In genomic region chr17:386145-386876, GRCh38 we compare ENCODE assay signal across 8 cellular contexts. TPM values are rescaled to one million over a fixed set of nuclear protein-coding genes. Genes with fewer than 3 reads are reported as not detected.
DNase-seq lines count a peak whose midpoint lies in the region; ATAC-seq and TF ChIP-seq lines count a peak whose summit lies in the region.

No MANE protein-coding gene starts in this region.

- TF ChIP-seq CTCF in mesothelial cell of epicardium (IDR thresholded peaks at IDR 0.05; ENCODE audit: unreplicated experiment) = peak; percentile 65

- H2AFZ ChIP-seq in ACC112 (ENCODE audit: low read length, unreplicated experiment) = no peak overlapping the region

- H3K27me3 ChIP-seq in ACC112 (ENCODE audit: insufficient read depth, low read length) = peaks cover 13% of the 10 kb centered on the region

- peaks cover 3% of the 10 kb centered on the region for H3K9me3 Mint-ChIP-seq in activated CD4-positive, alpha-beta memory T cell treated with anti-CD3 and anti-CD28 coated beads, Interleukin-2, amount 10 ng/mL, durations not matched to agents 7 days and 5 days
- H3K9me3 Mint-ChIP-seq in mesothelial cell of epicardium = no peaks in the 10 kb centered on the region

- H3K36me3 ChIP-seq in ACC112 (ENCODE audit: insufficient read depth, low read length) = no peaks in the 10 kb centered on the region

- peaks cover 3% of the 10 kb centered on the region for H3K36me3 Mint-ChIP-seq in activated CD4-positive, alpha-beta memory T cell treated with anti-CD3 and anti-CD28 coated beads, Interleukin-2, amount 10 ng/mL, durations not matched to agents 7 days and 5 days (ENCODE audit: low read depth)
- no peaks in the 10 kb centered on the region for H3K36me3 Mint-ChIP-seq in mesothelial cell of epicardium

- no peaks in the 10 kb centered on the region for H3K79me2 ChIP-seq in ACC112 (ENCODE audit: control insufficient read depth, insufficient read depth, low read length, unreplicated experiment)

- DNase-seq in MV-4-11 (lab: John Stamatoyannopoulos, UW) (peak; percentile 11), mesothelial cell of epicardium (ENCODE audit: low spot score in 2 of 2, unreplicated experiment in 2 of 2) (peak; percentile 63 to 79)
- peak; percentile 72 for DNase-seq in activated CD4-positive, alpha-beta memory T cell treated with anti-CD3 and anti-CD28 coated beads, Interleukin-2, amount 10 ng/mL, durations not matched to agents 7 days and 5 days
- DNase-seq in effector CD8-positive, alpha-beta T cell (lab: John Stamatoyannopoulos, UW) = peak; percentile 54
- DNase-seq in stimulated activated CD8-positive, alpha-beta memory T cell treated with anti-CD3 and anti-CD28 coated beads, Interleukin-7, amount 100 ng/mL, for 1 hour (ENCODE audit: low read depth in 2 of 2) = peak; percentile 46 to 53

- H3K27ac Mint-ChIP-seq in activated CD4-positive, alpha-beta memory T cell treated with anti-CD3 and anti-CD28 coated beads, Interleukin-2, amount 10 ng/mL, durations not matched to agents 7 days and 5 days = no peak overlapping the region
- peak overlapping the region; percentile 22 for H3K27ac Mint-ChIP-seq in mesothelial cell of epicardium

- H3K4me1 ChIP-seq in ACC112 (ENCODE audit: control insufficient read depth, insufficient read depth, low read length, unreplicated experiment) = no peaks in the 10 kb centered on the region

- H3K27me3 Mint-ChIP-seq in activated CD4-positive, alpha-beta memory T cell treated with anti-CD3 and anti-CD28 coated beads, Interleukin-2, amount 10 ng/mL, durations not matched to agents 7 days and 5 days = peaks cover 32% of the 10 kb centered on the region
- peaks cover 23% of the 10 kb centered on the region for H3K27me3 Mint-ChIP-seq in mesothelial cell of epicardium (ENCODE audit: low read depth)

- ATAC-seq in GM18498 (IDR thresholded peaks at IDR 0.05; ENCODE audit: unreplicated experiment) = peak; percentile 59
- no peak for ATAC-seq in HG02678 (IDR thresholded peaks at IDR 0.05; ENCODE audit: unreplicated experiment)

- H3K4me3 ChIP-seq in ACC112 (ENCODE audit: low read depth, low read length) = peak overlapping the region; percentile 40; the same call in 1 of the 2 replicates

- H3K4me3 Mint-ChIP-seq in activated CD4-positive, alpha-beta memory T cell treated with anti-CD3 and anti-CD28 coated beads, Interleukin-2, amount 10 ng/mL, durations not matched to agents 7 days and 5 days = peak overlapping the region; percentile 75
- H3K4me3 Mint-ChIP-seq in mesothelial cell of epicardium = peak overlapping the region; percentile 71

- CTCF ChIA-PET in activated CD4-positive, alpha-beta memory T cell treated with anti-CD3 and anti-CD28 coated beads, Interleukin-2, amount 10 ng/mL, durations not matched to agents 7 days and 5 days (lab: Charles Lee) = interaction anchor here (0.8 to 1.6 kb wide), 3 partner anchors 26 to 314 kb away, joined by 3 to 6 read pairs (median 3); no protein-coding TSS in a partner anchor

- peaks cover 17% of the 10 kb centered on the region for H3K4me1 Mint-ChIP-seq in activated CD4-positive, alpha-beta memory T cell treated with anti-CD3 and anti-CD28 coated beads, Interleukin-2, amount 10 ng/mL, durations not matched to agents 7 days and 5 days
- H3K4me1 Mint-ChIP-seq in mesothelial cell of epicardium = peaks cover 34% of the 10 kb centered on the region

- H3K27ac ChIP-seq in ACC112 (ENCODE audit: low read depth, low read length) = no peak overlapping the region

- POLR2A ChIA-PET in activated CD4-positive, alpha-beta memory T cell treated with anti-CD3 and anti-CD28 coated beads, Interleukin-2, amount 10 ng/mL, durations not matched to agents 7 days and 5 days (lab: Charles Lee) = no interaction called here

RNA-seq across cellular contexts. Expression of gene RPH3AL, which starts 33.7 kb away (rescaled TPM):
- 1 to 10 TPM; 2.5 to 2.8 TPM for total RNA-seq in activated CD4-positive, alpha-beta memory T cell treated with anti-CD3 and anti-CD28 coated beads, Interleukin-2, amount 10 ng/mL, durations not matched to agents 7 days and 5 days
- 13.6 to 16.9 TPM (median 15.4 TPM) in 3 replicates for total RNA-seq in mesothelial cell of epicardium

RNA-seq across cellular contexts. Expression of gene RFLNB, which starts 59.4 kb away (rescaled TPM):
- total RNA-seq in activated CD4-positive, alpha-beta memory T cell treated with anti-CD3 and anti-CD28 coated beads, Interleukin-2, amount 10 ng/mL, durations not matched to agents 7 days and 5 days = 10 to 100 TPM; 85.5 to 85.6 TPM
- 12.6 to 14.9 TPM (median 13.5 TPM) in 3 replicates for total RNA-seq in mesothelial cell of epicardium

Comparison
In these comparisons a context has a peak if more than half of its experiments do, and no peak if none do; other contexts are left out.
1. DNase-seq: peak in every context shown above with its lines; median percentile 72 in activated CD4-positive, alpha-beta memory T cell treated with anti-CD3 and anti-CD28 coated beads, Interleukin-2, amount 10 ng/mL, durations not matched to agents 7 days and 5 days; 71 in mesothelial cell of epicardium; 54 in effector CD8-positive, alpha-beta T cell; 50 in stimulated activated CD8-positive, alpha-beta memory T cell treated with anti-CD3 and anti-CD28 coated beads, Interleukin-7, amount 100 ng/mL, for 1 hour; 11 in MV-4-11.